In the genomic region with DNA sequence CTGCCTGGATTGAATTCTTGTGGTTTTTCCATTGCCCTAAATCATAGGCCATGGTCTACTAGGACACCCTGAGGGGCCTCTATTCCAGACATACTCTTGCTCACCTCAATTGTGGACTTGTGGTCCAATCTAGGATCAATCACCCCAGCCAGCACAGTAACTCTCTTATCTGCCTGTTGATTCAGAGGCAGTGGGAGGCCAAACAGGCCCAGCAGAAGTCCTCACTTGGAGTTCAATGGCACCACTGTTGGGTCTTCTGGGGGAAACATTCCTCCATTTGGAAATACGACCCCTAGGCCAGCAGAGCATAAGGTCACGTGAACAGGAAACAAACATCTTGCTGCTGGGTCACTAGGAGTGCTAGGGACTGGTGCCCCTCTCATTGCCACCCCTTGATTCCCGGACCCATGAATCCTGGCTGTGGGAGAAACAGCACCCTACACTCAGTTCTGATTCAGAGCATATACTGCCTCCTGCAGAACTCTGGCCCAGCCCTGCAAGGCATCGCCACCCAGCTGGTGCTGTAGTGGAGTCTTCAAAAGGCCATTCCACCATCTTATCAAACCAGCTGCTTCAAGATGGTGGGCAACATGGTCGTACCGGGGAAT, we compare ENCODE assay signal across 23 cellular contexts. TPM values are rescaled to one million over a fixed set of nuclear protein-coding genes. Genes with fewer than 3 reads are reported as not detected.
DNase-seq lines count a peak whose midpoint lies in the region; ATAC-seq, FAIRE-seq and TF ChIP-seq lines count a peak whose summit lies in the region.
"Had no signal": no experiment of that assay in that cellular context is flagged by ENCODE, and none has a peak within 500 bp of the region (broad histone marks: within the 10 kb centered on the region; RNA-seq: fewer than 3 reads in every experiment).

No MANE protein-coding gene starts in this region.

- no peak overlapping the region for H3K27ac Mint-ChIP-seq in chondrocyte (ENCODE audit: unreplicated experiment)
- no peak overlapping the region for H3K27ac Mint-ChIP-seq in activated naive CD4-positive, alpha-beta T cell treated with anti-CD3 and anti-CD28 coated beads for 36 hours
- H3K27ac Mint-ChIP-seq: CD4-positive, CD25-positive, alpha-beta regulatory T cell; CD8-positive, alpha-beta T cell; H9 had no signal

- no peak for TF ChIP-seq RAD21 in HepG2 (CRISPR knock-in tag; IDR thresholded peaks at IDR 0.05)

- ATAC-seq in HepG2 (peak; percentile 82), right lobe of liver (no peak), lung (ENCODE audit: insufficient read depth, low FRiP score) (peak; percentile 19)
- ATAC-seq: CD8-positive, alpha-beta T cell; HCT116 had no signal

- TF ChIP-seq POLR2A in HepG2 (IDR thresholded peaks at IDR 0.05; ENCODE audit: insufficient read depth in 1 of 2, low read depth in 2 of 2, low read length in 2 of 2): no peak
- TF ChIP-seq POLR2A in right lobe of liver (IDR thresholded peaks at IDR 0.05): no peak

- no peak overlapping the region for H3K4me3 Mint-ChIP-seq in chondrocyte (ENCODE audit: unreplicated experiment)
- no peak overlapping the region for H3K4me3 Mint-ChIP-seq in activated naive CD4-positive, alpha-beta T cell treated with anti-CD3 and anti-CD28 coated beads for 36 hours
- H3K4me3 Mint-ChIP-seq: B cell; CD4-positive, CD25-positive, alpha-beta regulatory T cell; CD8-positive, alpha-beta T cell; H9 had no signal

- H3K36me3 Mint-ChIP-seq in chondrocyte (ENCODE audit: low read depth): no peaks in the 10 kb centered on the region
- H3K36me3 Mint-ChIP-seq in activated naive CD4-positive, alpha-beta T cell treated with anti-CD3 and anti-CD28 coated beads for 36 hours (ENCODE audit: low read depth): no peaks in the 10 kb centered on the region
- H3K36me3 Mint-ChIP-seq: CD4-positive, CD25-positive, alpha-beta regulatory T cell; CD8-positive, alpha-beta T cell had no signal

- DNase-seq in HepG2 (ENCODE audit: low spot score) (peak; percentile 81), right lobe of liver (no peak), chondrocyte (ENCODE audit: low spot score) (peak; percentile 11), lung (ENCODE audit: low spot score) (no peak), putamen (ENCODE audit: low spot score) (no peak), NCI-H510A treated with DMSO at 0.1 percent for 48 hours (lab: John Stamatoyannopoulos, UW) (no peak), SJCRH30 (no peak)
- DNase-seq in activated naive CD4-positive, alpha-beta T cell treated with anti-CD3 and anti-CD28 coated beads for 36 hours: no peak
- DNase-seq: Caco-2; CD4-positive, CD25-positive, alpha-beta regulatory T cell; CD8-positive, alpha-beta T cell; DMS153; DND-41; GM23248; H9 had no signal

- H3K9me3 Mint-ChIP-seq in chondrocyte (ENCODE audit: low read depth): no peaks in the 10 kb centered on the region
- H3K9me3 Mint-ChIP-seq in activated naive CD4-positive, alpha-beta T cell treated with anti-CD3 and anti-CD28 coated beads for 36 hours: no peaks in the 10 kb centered on the region
- H3K9me3 Mint-ChIP-seq: CD8-positive, alpha-beta T cell; H9 had no signal

- H3K4me2 ChIP-seq in HepG2 (ENCODE audit: low read depth, low read length): peak overlapping the region; percentile 54
- H3K4me2 ChIP-seq: BLaER1 had no signal

- H3K27me3 Mint-ChIP-seq in chondrocyte (ENCODE audit: low read depth): no peaks in the 10 kb centered on the region
- no peaks in the 10 kb centered on the region for H3K27me3 Mint-ChIP-seq in activated naive CD4-positive, alpha-beta T cell treated with anti-CD3 and anti-CD28 coated beads for 36 hours (ENCODE audit: low read depth)
- H3K27me3 Mint-ChIP-seq: B cell; CD4-positive, CD25-positive, alpha-beta regulatory T cell had no signal

- 67% methylated on average over 4 of the region's 6 CpGs for WGBS in HepG2 (ENCODE audit: low lambda C conversion rate)
- WGBS in right lobe of liver (ENCODE audit: insufficient coverage, low coverage, low lambda C conversion rate, missing lambda C conversion rate): no CpG with 5 or more reads among the region's 6 CpGs
- 90% methylated on average over 6 of the region's 6 CpGs for WGBS in lung, 2 donors

- H3K4me1 Mint-ChIP-seq in chondrocyte (ENCODE audit: low read depth): no peaks in the 10 kb centered on the region
- no peaks in the 10 kb centered on the region for H3K4me1 Mint-ChIP-seq in activated naive CD4-positive, alpha-beta T cell treated with anti-CD3 and anti-CD28 coated beads for 36 hours (ENCODE audit: low read depth)
- H3K4me1 Mint-ChIP-seq: B cell; CD4-positive, CD25-positive, alpha-beta regulatory T cell; H9 had no signal

- POLR2A ChIA-PET in HepG2 (lab: Yijun Ruan, JAX): no interaction called here

- H3K9ac ChIP-seq in HepG2 (ENCODE audit: insufficient read depth, low read depth, low read length): no peak overlapping the region
- H3K9ac ChIP-seq: BLaER1, GM23248 had no signal

- in situ Hi-C loops in HepG2 (cut with HindIII; ENCODE audit: extremely low pct_ligation_motif_present, low pct_unique_long_range_greater_than_20kb): no loop called here

- no peaks in the 10 kb centered on the region for H3K9me3 ChIP-seq in HepG2 (ENCODE audit: low read length)
- H3K9me3 ChIP-seq in right lobe of liver: no peaks in the 10 kb centered on the region
- H3K9me3 ChIP-seq in lung (ENCODE audit: control insufficient read depth in 2 of 2, insufficient read depth in 1 of 2, low read length in 1 of 2): no peaks in the 10 kb centered on the region
- H3K9me3 ChIP-seq in SJCRH30 (replicated peaks): no peaks in the 10 kb centered on the region
- H3K9me3 ChIP-seq: BLaER1, Caco-2 had no signal

- H3K4me3 ChIP-seq in HepG2 (replicated peaks in 1 of 3; ENCODE audit: insufficient read depth in 1 of 3, low read depth in 2 of 3, low read length in 3 of 3) (0 out of 6 replicates have a peak overlapping the region, but pooled peaks of 1 of the 3 experiments have one; percentile 2), right lobe of liver (no peak overlapping the region), lung (no peak overlapping the region), SJCRH30 (no peak overlapping the region)
- H3K4me3 ChIP-seq: BLaER1, GM23248 had no signal

- H3K27me3 ChIP-seq in HepG2 (ENCODE audit: control insufficient read depth in 1 of 2, insufficient read depth in 2 of 2, low read length in 2 of 2): peaks cover 0 to 6% of the 10 kb centered on the region in 2 experiments; a peak in 1 of 5 replicates
- H3K27me3 ChIP-seq in right lobe of liver: no peaks in the 10 kb centered on the region
- no peaks in the 10 kb centered on the region for H3K27me3 ChIP-seq in lung (ENCODE audit: control insufficient read depth, insufficient read depth)
- no peaks in the 10 kb centered on the region for H3K27me3 ChIP-seq in SJCRH30
- H3K27me3 ChIP-seq: BLaER1 had no signal

- H3K36me3 ChIP-seq in HepG2 (replicated peaks in 1 of 2; ENCODE audit: control insufficient read depth in 1 of 2, insufficient read depth in 2 of 2, low read length in 2 of 2) (no peaks in the 10 kb centered on the region), right lobe of liver (no peaks in the 10 kb centered on the region), lung (ENCODE audit: control insufficient read depth in 2 of 2, insufficient read depth in 2 of 2, low read length in 2 of 2) (no peaks in the 10 kb centered on the region), SJCRH30 (no peaks in the 10 kb centered on the region)
- H3K36me3 ChIP-seq: BLaER1 had no signal

- FAIRE-seq in HepG2 (lab: Jason Lieb, UNC): peak; percentile 26
- FAIRE-seq: A204.1, G401.6, GM12892 had no signal

- BruUV-seq in HepG2 (replicated peaks; lab: Mats Ljungman, UMichigan): no TSS peak

- H2AFZ ChIP-seq in HepG2 (ENCODE audit: low read length): peak overlapping the region; percentile 35
- H2AFZ ChIP-seq: GM23248 had no signal

- no peak for TF ChIP-seq CTCF in HepG2 (CRISPR knock-in tag; IDR thresholded peaks at IDR 0.05)
- no peak for TF ChIP-seq CTCF in right lobe of liver (IDR thresholded peaks at IDR 0.05)
- no peak for TF ChIP-seq CTCF in chondrocyte (IDR thresholded peaks at IDR 0.05)
- no peak for TF ChIP-seq CTCF in lung (IDR thresholded peaks at IDR 0.05; ENCODE audit: control extremely low read depth, extremely low read depth)

- peak in 1 of 2 experiments; percentile 19; a peak in 1 of 4 replicates for TF ChIP-seq EP300 in HepG2 (IDR thresholded peaks at IDR 0.05; ENCODE audit: low read depth in 2 of 2, low read length in 2 of 2)
- TF ChIP-seq EP300 in HepG2 (CRISPR knock-in tag; IDR thresholded peaks at IDR 0.05; ENCODE audit: borderline replicate concordance): 0 out of 2 replicates have a peak, but pooled peaks have one; percentile 16

- H3K79me2 ChIP-seq in HepG2 (ENCODE audit: insufficient read depth, low read length): no peaks in the 10 kb centered on the region

- H3K27ac ChIP-seq in HepG2 (ENCODE audit: extremely low read length, insufficient read depth, low read length) (peak overlapping the region; percentile 46), right lobe of liver (no peak overlapping the region), lung (ENCODE audit: low read depth in 1 of 2, low read length in 1 of 2) (no peak overlapping the region), SJCRH30 (no peak overlapping the region)
- H3K27ac ChIP-seq: 22Rv1, BLaER1, C4-2B, GM23248 had no signal

- no peaks in the 10 kb centered on the region for H4K20me1 ChIP-seq in HepG2 (ENCODE audit: insufficient read depth, low read length)
- H4K20me1 ChIP-seq: BLaER1 had no signal

- H3K4me1 ChIP-seq in HepG2 (ENCODE audit: insufficient read depth, low read length) (peaks cover 35% of the 10 kb centered on the region), right lobe of liver (peaks cover 0 to 7% (median 2%) of the 10 kb centered on the region in 4 donors), lung (ENCODE audit: control insufficient read depth in 2 of 2, insufficient read depth in 2 of 2, low read length in 2 of 2) (no peaks in the 10 kb centered on the region), SJCRH30 (no peaks in the 10 kb centered on the region)
- H3K4me1 ChIP-seq: Caco-2 had no signal

- intact Hi-C loops in HepG2 (cut with micrococcal nuclease; ENCODE audit: unreplicated experiment): loop anchor here (1.0 kb wide), 1 partner anchor 10 kb away; no protein-coding TSS in a partner anchor
- intact Hi-C loops in right lobe of liver (cut with DNase I): loop anchor here in 1 of 2 donors (10.0 kb wide), 1 partner anchor 102 kb away; no protein-coding TSS in a partner anchor
- intact Hi-C loops in activated naive CD4-positive, alpha-beta T cell treated with anti-CD3 and anti-CD28 coated beads for 36 hours (cut with micrococcal nuclease): no loop called here

- CTCF ChIA-PET in HepG2 (lab: Yijun Ruan, JAX; ENCODE audit: low intra/inter-chr PET ratio, low total read pairs): no interaction called here
- CTCF ChIA-PET in activated naive CD4-positive, alpha-beta T cell treated with anti-CD3 and anti-CD28 coated beads for 36 hours (lab: Charles Lee): interaction anchor here (2.3 kb wide), 1 partner anchor 10 kb away, joined by 6 read pairs; a partner anchor contains a TSS

RNA-seq across cellular contexts. Expression of a gene that starts 6.8 kb away (rescaled TPM):
- total RNA-seq in HepG2 (2016; rRNA removed; fragmentation: Illumina TruSeq; extraction: Trizol) (21.3 and 22.2 TPM in 2 replicates), right lobe of liver (1 to 10 TPM; 2.7 to 9.5 (median 8.0) TPM), chondrocyte (85.2 to 93.6 TPM (median 86.4 TPM) in 3 replicates), lung (10 to 100 TPM; 49.3 to 57.7 TPM)
- total RNA-seq in HepG2 (2016; cell fraction: cytosol; rRNA removed; fragmentation: Illumina TruSeq; extraction: Trizol; ENCODE audit: low read depth): 13.3 and 13.9 TPM in 2 replicates
- total RNA-seq in HepG2 (2016; cell fraction: insoluble cytoplasmic fraction; rRNA removed; fragmentation: Illumina TruSeq; extraction: Trizol): 16.8 and 27.5 TPM in 2 replicates
- total RNA-seq in HepG2 (2016; cell fraction: membrane; rRNA removed; fragmentation: Illumina TruSeq; extraction: Trizol): 21.1 and 21.3 TPM in 2 replicates
- 15.4 and 15.6 TPM in 2 replicates for total RNA-seq in HepG2 (2016; cell fraction: nucleus; rRNA removed; fragmentation: Illumina TruSeq; extraction: Trizol)
- polyA plus RNA-seq in HepG2 (2011; rRNA removed) (22.3 and 24.3 TPM in 2 replicates), lung (10 to 100 TPM; 17.6 to 30.5 TPM)
- polyA plus RNA-seq in HepG2 (2011; cell fraction: cytosol; rRNA removed): 21.0 and 28.9 TPM in 2 replicates
- polyA plus RNA-seq in HepG2 (2011; cell fraction: nucleus; rRNA removed): 17.8 and 20.8 TPM in 2 replicates
- 14.8 and 16.8 TPM in 2 replicates for polyA plus RNA-seq in HepG2 (2012)
- 11.0 and 11.8 TPM in 2 replicates for polyA plus RNA-seq in HepG2 (2016; cell fraction: cytosol; fragmentation: Illumina TruSeq; extraction: Trizol; ENCODE audit: low read depth)
- 23.0 and 33.6 TPM in 2 replicates for polyA plus RNA-seq in HepG2 (2016; cell fraction: insoluble cytoplasmic fraction; fragmentation: Illumina TruSeq; extraction: Trizol; ENCODE audit: low read depth)
- polyA plus RNA-seq in HepG2 (2016; cell fraction: membrane; fragmentation: Illumina TruSeq; extraction: Trizol; ENCODE audit: low read depth): 21.3 and 21.9 TPM in 2 replicates
- polyA plus RNA-seq in HepG2 (2016; cell fraction: nucleus; fragmentation: Illumina TruSeq; extraction: Trizol; ENCODE audit: insufficient read depth, low read depth): 24.4 and 29.9 TPM in 2 replicates
- polyA minus RNA-seq in HepG2 (2011; rRNA and poly(A)+ RNA removed; ENCODE audit: low replicate concordance): 9.8 and 67.1 TPM in 2 replicates
- 23.8 and 25.1 TPM in 2 replicates for polyA minus RNA-seq in HepG2 (2011; cell fraction: cytosol; rRNA and poly(A)+ RNA removed)
- 16.8 and 18.4 TPM in 2 replicates for polyA minus RNA-seq in HepG2 (2011; cell fraction: nucleus; rRNA and poly(A)+ RNA removed)
- under 1 TPM; 0.20 to 0.33 TPM for total RNA-seq in activated naive CD4-positive, alpha-beta T cell treated with anti-CD3 and anti-CD28 coated beads for 36 hours
- total RNA-seq in SJCRH30 (2014; rRNA removed; shearing (Covaris generic)): 32.8 and 35.2 TPM in 2 replicates

RNA-seq across cellular contexts. Expression of a gene that starts 10.5 kb away (rescaled TPM):
- total RNA-seq in HepG2 (2016; rRNA removed; fragmentation: Illumina TruSeq; extraction: Trizol) (15.5 and 16.3 TPM in 2 replicates), right lobe of liver (1 to 10 TPM; 3.9 to 6.5 (median 4.1) TPM), chondrocyte (10.0 to 13.1 TPM (median 10.3 TPM) in 3 replicates), lung (10 to 100 TPM; 11.3 to 12.2 TPM)
- 4.9 and 5.4 TPM in 2 replicates for total RNA-seq in HepG2 (2016; cell fraction: cytosol; rRNA removed; fragmentation: Illumina TruSeq; extraction: Trizol; ENCODE audit: low read depth)
- total RNA-seq in HepG2 (2016; cell fraction: insoluble cytoplasmic fraction; rRNA removed; fragmentation: Illumina TruSeq; extraction: Trizol): 15.6 and 15.9 TPM in 2 replicates
- total RNA-seq in HepG2 (2016; cell fraction: membrane; rRNA removed; fragmentation: Illumina TruSeq; extraction: Trizol): 11.2 and 11.4 TPM in 2 replicates
- 10.4 and 11.1 TPM in 2 replicates for total RNA-seq in HepG2 (2016; cell fraction: nucleus; rRNA removed; fragmentation: Illumina TruSeq; extraction: Trizol)
- polyA plus RNA-seq in HepG2 (2011; rRNA removed) (5.9 and 6.2 TPM in 2 replicates), lung (1 to 10 TPM; 7.2 to 8.4 TPM)
- polyA plus RNA-seq in HepG2 (2011; cell fraction: cytosol; rRNA removed): 7.1 and 7.6 TPM in 2 replicates
- polyA plus RNA-seq in HepG2 (2011; cell fraction: nucleus; rRNA removed): 6.4 and 7.1 TPM in 2 replicates
- 6.3 and 7.0 TPM in 2 replicates for polyA plus RNA-seq in HepG2 (2012)
- polyA plus RNA-seq in HepG2 (2016; cell fraction: cytosol; fragmentation: Illumina TruSeq; extraction: Trizol; ENCODE audit: low read depth): 4.7 and 4.8 TPM in 2 replicates
- polyA plus RNA-seq in HepG2 (2016; cell fraction: insoluble cytoplasmic fraction; fragmentation: Illumina TruSeq; extraction: Trizol; ENCODE audit: low read depth): 15.5 and 17.0 TPM in 2 replicates
- polyA plus RNA-seq in HepG2 (2016; cell fraction: membrane; fragmentation: Illumina TruSeq; extraction: Trizol; ENCODE audit: low read depth): 8.7 and 9.5 TPM in 2 replicates
- 13.9 and 14.1 TPM in 2 replicates for polyA plus RNA-seq in HepG2 (2016; cell fraction: nucleus; fragmentation: Illumina TruSeq; extraction: Trizol; ENCODE audit: insufficient read depth, low read depth)
- 13.7 and 22.2 TPM in 2 replicates for polyA minus RNA-seq in HepG2 (2011; rRNA and poly(A)+ RNA removed; ENCODE audit: low replicate concordance)
- 4.3 and 4.9 TPM in 2 replicates for polyA minus RNA-seq in HepG2 (2011; cell fraction: cytosol; rRNA and poly(A)+ RNA removed)
- polyA minus RNA-seq in HepG2 (2011; cell fraction: nucleus; rRNA and poly(A)+ RNA removed): 19.9 and 20.0 TPM in 2 replicates
- total RNA-seq in activated naive CD4-positive, alpha-beta T cell treated with anti-CD3 and anti-CD28 coated beads for 36 hours: 1 to 10 TPM; 7.3 to 7.4 TPM
- 15.6 and 17.4 TPM in 2 replicates for total RNA-seq in SJCRH30 (2014; rRNA removed; shearing (Covaris generic))

Comparison
In these comparisons a context has a peak if more than half of its experiments do, and no peak if none do; other contexts are left out.
1. ATAC-seq: peak in HepG2 (single experiment) and lung (single experiment); none in right lobe of liver (0 of 4).
2. DNase-seq: peak in HepG2 (single experiment) and chondrocyte (single experiment); none in right lobe of liver (0 of 3), lung (single experiment), putamen (single experiment), activated naive CD4-positive, alpha-beta T cell treated with anti-CD3 and anti-CD28 coated beads for 36 hours (single experiment), NCI-H510A treated with DMSO at 0.1 percent for 48 hours (single experiment) and SJCRH30 (0 of 2).